In genomic region chr7:158631574-158632195, GRCh38 we compare ENCODE assay signal across 16 cellular contexts. TPM values are rescaled to one million over a fixed set of nuclear protein-coding genes. Genes with fewer than 3 reads are reported as not detected.
DNase-seq lines count a peak whose midpoint lies in the region; ATAC-seq lines count a peak whose summit lies in the region.
"Had no signal": no experiment of that assay in that cellular context is flagged by ENCODE, and none has a peak within 500 bp of the region (broad histone marks: within the 10 kb centered on the region; RNA-seq: fewer than 3 reads in every experiment).

No MANE protein-coding gene starts in this region.

- no peaks in the 10 kb centered on the region for H3K9me3 Mint-ChIP-seq in activated CD8-positive, alpha-beta memory T cell treated with anti-CD3 and anti-CD28 coated beads, Interleukin-2, amount 10 ng/mL, durations not matched to agents 7 days and 5 days (ENCODE audit: low read depth)
- H3K9me3 Mint-ChIP-seq in central memory CD8-positive, alpha-beta T cell = no peaks in the 10 kb centered on the region

- H3K27me3 Mint-ChIP-seq in activated CD8-positive, alpha-beta memory T cell treated with anti-CD3 and anti-CD28 coated beads, Interleukin-2, amount 10 ng/mL, durations not matched to agents 7 days and 5 days = no peaks in the 10 kb centered on the region
- no peaks in the 10 kb centered on the region for H3K27me3 Mint-ChIP-seq in central memory CD8-positive, alpha-beta T cell

- peaks cover 42% of the 10 kb centered on the region for H3K36me3 Mint-ChIP-seq in activated CD8-positive, alpha-beta memory T cell treated with anti-CD3 and anti-CD28 coated beads, Interleukin-2, amount 10 ng/mL, durations not matched to agents 7 days and 5 days
- peaks cover 2% of the 10 kb centered on the region for H3K36me3 Mint-ChIP-seq in central memory CD8-positive, alpha-beta T cell (ENCODE audit: insufficient read depth)

- H3K4me1 Mint-ChIP-seq in activated CD8-positive, alpha-beta memory T cell treated with anti-CD3 and anti-CD28 coated beads, Interleukin-2, amount 10 ng/mL, durations not matched to agents 7 days and 5 days = no peaks in the 10 kb centered on the region
- H3K4me1 Mint-ChIP-seq in central memory CD8-positive, alpha-beta T cell = no peaks in the 10 kb centered on the region

- peak overlapping the region; percentile 17 for H3K27ac Mint-ChIP-seq in activated CD8-positive, alpha-beta memory T cell treated with anti-CD3 and anti-CD28 coated beads, Interleukin-2, amount 10 ng/mL, durations not matched to agents 7 days and 5 days
- H3K27ac Mint-ChIP-seq in central memory CD8-positive, alpha-beta T cell (ENCODE audit: low read depth) = peak overlapping the region; percentile 30

- ATAC-seq in activated CD8-positive, alpha-beta memory T cell treated with anti-CD3 and anti-CD28 coated beads, Interleukin-2, amount 10 ng/mL, durations not matched to agents 7 days and 5 days = no peak
- ATAC-seq in central memory CD8-positive, alpha-beta T cell (replicated peaks; ENCODE audit: extremely low read depth, poor library complexity, severe bottlenecking) = no peak
- ATAC-seq in left lobe of liver (peak; percentile 99), HG03095 (IDR thresholded peaks at IDR 0.05; ENCODE audit: unreplicated experiment) (no peak), GM19351 (IDR thresholded peaks at IDR 0.05; ENCODE audit: unreplicated experiment) (no peak)

- no peak overlapping the region for H3K4me3 Mint-ChIP-seq in activated CD8-positive, alpha-beta memory T cell treated with anti-CD3 and anti-CD28 coated beads, Interleukin-2, amount 10 ng/mL, durations not matched to agents 7 days and 5 days
- no peak overlapping the region for H3K4me3 Mint-ChIP-seq in central memory CD8-positive, alpha-beta T cell

- CTCF ChIA-PET in activated CD8-positive, alpha-beta memory T cell treated with anti-CD3 and anti-CD28 coated beads, Interleukin-2, amount 10 ng/mL, durations not matched to agents 7 days and 5 days (lab: Charles Lee) = no interaction called here

- no peak for DNase-seq in activated CD8-positive, alpha-beta memory T cell treated with anti-CD3 and anti-CD28 coated beads, Interleukin-2, amount 10 ng/mL, durations not matched to agents 7 days and 5 days
- DNase-seq in activated CD8-positive, alpha-beta memory T cell treated with anti-CD3 and anti-CD28 coated beads for 24 hours = no peak
- no peak for DNase-seq in central memory CD8-positive, alpha-beta T cell (ENCODE audit: low spot score in 2 of 2)
- DNase-seq in left lobe of liver (ENCODE audit: low spot score) (peak; percentile 67), HPDE6-E6E7 (ENCODE audit: extremely low spot score) (no peak), NCI-H2081 (lab: John Stamatoyannopoulos, UW) (no peak)
- DNase-seq: 8988T, GF-D8, KBM-7, NCI-H1048, NCI-H146, NCI-H2081 treated with DMSO at 0.1 percent for 48 hours, NCI-H524, SW 1271 had no signal

RNA-seq across cellular contexts. Expression of gene PTPRN2, which starts 44.1 kb away (rescaled TPM):
- total RNA-seq in activated CD8-positive, alpha-beta memory T cell treated with anti-CD3 and anti-CD28 coated beads, Interleukin-2, amount 10 ng/mL, durations not matched to agents 7 days and 5 days = 1 to 10 TPM; 3.2 to 5.7 TPM
- total RNA-seq in left lobe of liver = 0.33 TPM
